8 cellular contexts compared by ENCODE assay signal in the genomic region with DNA sequence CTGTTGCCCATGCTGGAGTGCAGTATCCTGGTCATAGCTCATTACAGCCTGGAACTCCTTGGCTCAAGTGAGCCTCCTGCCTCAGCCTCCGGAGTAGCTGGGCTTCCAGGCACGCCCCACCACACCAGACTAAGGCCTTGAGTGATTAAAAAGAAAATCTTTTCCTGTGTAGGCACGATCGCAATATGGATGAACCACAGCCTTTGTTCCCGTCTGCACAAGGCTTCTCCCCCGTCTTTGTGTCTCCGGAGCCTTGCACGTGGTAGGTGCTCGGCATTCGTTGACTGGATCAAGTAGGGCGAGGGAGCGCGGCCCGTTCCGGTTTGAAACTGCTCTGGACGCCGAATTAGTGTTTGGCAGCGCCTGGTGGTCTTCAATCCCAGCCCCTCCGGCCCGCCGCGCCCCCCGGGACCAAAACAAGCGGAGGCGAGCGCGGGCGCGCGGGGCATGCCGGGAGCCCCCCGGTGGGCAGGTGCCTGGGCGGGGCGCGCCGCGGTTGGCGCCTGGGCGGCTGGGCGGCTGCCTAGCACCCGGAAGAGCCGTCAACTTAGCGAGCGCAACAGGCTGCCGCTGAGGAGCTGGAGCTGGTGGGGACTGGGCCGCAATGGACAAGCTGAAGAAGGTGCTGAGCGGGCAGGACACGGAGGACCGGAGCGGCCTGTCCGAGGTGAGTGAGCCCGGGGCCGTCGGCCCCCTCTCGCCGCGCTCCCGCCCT. TPM values are rescaled to one million over a fixed set of nuclear protein-coding genes. Genes with fewer than 3 reads are reported as not detected.
DNase-seq lines count a peak whose midpoint lies in the region; ATAC-seq and TF ChIP-seq lines count a peak whose summit lies in the region.

A gene (plus strand): TSS at position 529 of the 715 bp plus-strand sequence. CDS start 76 bp downstream, at position 605.

- peak within 1 kb of the TSS; percentile 94 to 98 for H3K4me3 Mint-ChIP-seq in CD14-positive monocyte
- peak within 1 kb of the TSS; percentile 86 for H3K4me3 Mint-ChIP-seq in activated CD8-positive, alpha-beta T cell treated with anti-CD3 and anti-CD28 coated beads, Interleukin-2, amount 10 ng/mL, durations not matched to agents 7 days and 5 days

- H3K27ac Mint-ChIP-seq in CD14-positive monocyte = peak within 1 kb of the TSS; percentile 87 to 97 (median 93)
- peak within 1 kb of the TSS; percentile 82 for H3K27ac Mint-ChIP-seq in activated CD8-positive, alpha-beta T cell treated with anti-CD3 and anti-CD28 coated beads, Interleukin-2, amount 10 ng/mL, durations not matched to agents 7 days and 5 days

- ATAC-seq in GM19372 (IDR thresholded peaks at IDR 0.05; ENCODE audit: low read depth, unreplicated experiment) (peak; percentile 73), HG03521 (IDR thresholded peaks at IDR 0.05; ENCODE audit: unreplicated experiment) (peak; percentile 76)
- peak; percentile 98 for ATAC-seq in activated CD8-positive, alpha-beta T cell treated with anti-CD3 and anti-CD28 coated beads, Interleukin-2, amount 10 ng/mL, durations not matched to agents 7 days and 5 days

- DNase-seq in CD14-positive monocyte (ENCODE audit: low spot score) = peak; percentile 61
- peak; percentile 43 for DNase-seq in NCI-H82 treated with DMSO at 0.1 percent for 48 hours (lab: John Stamatoyannopoulos, UW; ENCODE audit: unreplicated experiment)
- DNase-seq in activated CD8-positive, alpha-beta T cell treated with anti-CD3 and anti-CD28 coated beads, Interleukin-2, amount 10 ng/mL, durations not matched to agents 7 days and 5 days = peak; percentile 84
- peak; percentile 67 for DNase-seq in effector CD4-positive, alpha-beta T cell
- DNase-seq in lung microvascular endothelial cell (ENCODE audit: low read depth in 2 of 2) = peak; percentile 83 to 84
- peak; percentile 52 to 70 (median 68) for DNase-seq in stimulated activated CD4-positive, alpha-beta T cell treated with anti-CD3 and anti-CD28 coated beads, TNF-alpha, amount 100 ng/mL, for 48 hours (ENCODE audit: low read depth in 3 of 3)

- peaks cover 0 to 7% (median 0%) of the 10 kb centered on the region in 7 donors for H3K9me3 Mint-ChIP-seq in CD14-positive monocyte
- H3K9me3 Mint-ChIP-seq in activated CD8-positive, alpha-beta T cell treated with anti-CD3 and anti-CD28 coated beads, Interleukin-2, amount 10 ng/mL, durations not matched to agents 7 days and 5 days (ENCODE audit: insufficient read depth) = no peaks in the 10 kb centered on the region

- POLR2A ChIA-PET in activated CD8-positive, alpha-beta T cell treated with anti-CD3 and anti-CD28 coated beads, Interleukin-2, amount 10 ng/mL, durations not matched to agents 7 days and 5 days (lab: Charles Lee) = interaction anchor here (0.7 to 4.0 kb wide), 13 partner anchors 10 to 1254 kb away, joined by 3 to 24 read pairs (median 3); a partner anchor contains a TSS

- no peak for TF ChIP-seq CTCF in CD14-positive monocyte (IDR thresholded peaks at IDR 0.05)

- H3K4me1 Mint-ChIP-seq in CD14-positive monocyte = peaks cover 48% of the 10 kb centered on the region
- peaks cover 46% of the 10 kb centered on the region for H3K4me1 Mint-ChIP-seq in activated CD8-positive, alpha-beta T cell treated with anti-CD3 and anti-CD28 coated beads, Interleukin-2, amount 10 ng/mL, durations not matched to agents 7 days and 5 days (ENCODE audit: low read depth)

- intact Hi-C loops in CD14-positive monocyte (cut with micrococcal nuclease) = no loop called here

- peaks cover 0 to 3% (median 0%) of the 10 kb centered on the region in 3 donors for H3K27me3 Mint-ChIP-seq in CD14-positive monocyte (ENCODE audit: low read depth in 3 of 3)
- H3K27me3 Mint-ChIP-seq in activated CD8-positive, alpha-beta T cell treated with anti-CD3 and anti-CD28 coated beads, Interleukin-2, amount 10 ng/mL, durations not matched to agents 7 days and 5 days (ENCODE audit: low read depth) = peaks cover 3% of the 10 kb centered on the region

- peaks cover 10 to 13% of the 10 kb centered on the region in 2 donors for H3K36me3 Mint-ChIP-seq in CD14-positive monocyte
- peaks cover 32% of the 10 kb centered on the region for H3K36me3 Mint-ChIP-seq in activated CD8-positive, alpha-beta T cell treated with anti-CD3 and anti-CD28 coated beads, Interleukin-2, amount 10 ng/mL, durations not matched to agents 7 days and 5 days (ENCODE audit: low read depth)

- CTCF ChIA-PET in activated CD8-positive, alpha-beta T cell treated with anti-CD3 and anti-CD28 coated beads, Interleukin-2, amount 10 ng/mL, durations not matched to agents 7 days and 5 days (lab: Charles Lee) = interaction anchor here (0.6 to 4.4 kb wide), 11 partner anchors 10 to 532 kb away, joined by 3 to 70 read pairs (median 4); a partner anchor contains a TSS

RNA-seq across cellular contexts. Expression of the gene that starts here (rescaled TPM):
- polyA plus RNA-seq in CD14-positive monocyte = 10 to 100 TPM; 34.9 to 46.6 TPM
- total RNA-seq in activated CD8-positive, alpha-beta T cell treated with anti-CD3 and anti-CD28 coated beads, Interleukin-2, amount 10 ng/mL, durations not matched to agents 7 days and 5 days = 10 to 100 TPM; 60.2 to 65.6 TPM
- 33.3 and 46.2 TPM in 2 replicates for total RNA-seq in lung microvascular endothelial cell

Comparison
In these comparisons a context has a peak if more than half of its experiments do, and no peak if none do; other contexts are left out.
1. Peak in every context shown above with its lines: DNase-seq and ATAC-seq.